ENCODE assay signal across 3 cellular contexts in genomic region chr11:130890039-130890745, GRCh38.
A peak's percentile ranks its signal among the peaks of the same experiment; 100 is the strongest.
TF ChIP-seq lines count a peak whose summit lies in the region.

No MANE protein-coding gene starts in this region.

TF ChIP-seq in SK-N-SH treated with all-trans-retinoic acid at 6 μM for 48 hours, 23 proteins besides CTCF, POLR2A, EP300 and RAD21:
- TF ChIP-seq CSRNP3 (CRISPR knock-in tag; IDR thresholded peaks at IDR 0.05) (no peak), ZNF70 (CRISPR knock-in tag; IDR thresholded peaks at IDR 0.05) (0 out of 2 replicates have a peak, but pooled peaks have one; percentile 43)
TF ChIP-seq in SK-N-SH treated with all-trans-retinoic acid at 6 μM for 48 hours: peak in this region for 1.

TF ChIP-seq in SK-N-SH, 30 proteins besides CTCF, POLR2A, EP300 and RAD21:
- TF ChIP-seq MXI1 (IDR thresholded peaks at IDR 0.05; ENCODE audit: low read depth, low read length) (no peak), GABPA (IDR thresholded peaks at IDR 0.05; ENCODE audit: low read depth) (no peak), CHD2 (IDR thresholded peaks at IDR 0.05; ENCODE audit: low read length, partially characterized antibody) (no peak), NFIC (IDR thresholded peaks at IDR 0.05; ENCODE audit: borderline replicate concordance) (no peak), RCOR1 (IDR thresholded peaks at IDR 0.05; ENCODE audit: low read length) (no peak), YY1 (IDR thresholded peaks at IDR 0.05; ENCODE audit: low read depth) (no peak), ZBTB33 (IDR thresholded peaks at IDR 0.05; ENCODE audit: borderline replicate concordance, low read depth) (no peak), PBX3 (IDR thresholded peaks at IDR 0.05) (no peak), GATA2 (CRISPR knock-in tag; IDR thresholded peaks at IDR 0.05) (no peak), MEF2A (IDR thresholded peaks at IDR 0.05; ENCODE audit: borderline replicate concordance, low read depth) (no peak), USF1 (IDR thresholded peaks at IDR 0.05; ENCODE audit: borderline replicate concordance, low read depth) (no peak), RXRA (IDR thresholded peaks at IDR 0.05; ENCODE audit: borderline replicate concordance, low read depth) (no peak), NRF1 (IDR thresholded peaks at IDR 0.05; ENCODE audit: low read depth, low read length) (no peak), TEAD4 (IDR thresholded peaks at IDR 0.05; ENCODE audit: borderline replicate concordance, insufficient read depth) (no peak), SMC3 (IDR thresholded peaks at IDR 0.05; ENCODE audit: low read depth, low read length) (no peak), TCF12 (IDR thresholded peaks at IDR 0.05) (no peak), SIN3A (IDR thresholded peaks at IDR 0.05; ENCODE audit: borderline replicate concordance, low read depth, low read length) (no peak), TAF1 (IDR thresholded peaks at IDR 0.05; ENCODE audit: borderline replicate concordance, low read depth, low read length) (no peak), ELF1 (IDR thresholded peaks at IDR 0.05) (no peak)

TF ChIP-seq in IMR-90, 13 proteins besides CTCF, POLR2A, EP300 and RAD21:
- TF ChIP-seq SMC3 (IDR thresholded peaks at IDR 0.05; ENCODE audit: low read depth, low read length) (no peak), MXI1 (IDR thresholded peaks at IDR 0.05; ENCODE audit: borderline replicate concordance, low read depth, low read length) (no peak), CEBPB (IDR thresholded peaks at IDR 0.05; ENCODE audit: low read depth, low read length) (no peak), CHD1 (IDR thresholded peaks at IDR 0.05; ENCODE audit: low read depth, low read length) (no peak), BHLHE40 (IDR thresholded peaks at IDR 0.05; ENCODE audit: low read depth, low read length) (no peak), FOS (IDR thresholded peaks at IDR 0.05; ENCODE audit: low read depth, low read length) (no peak), MAZ (IDR thresholded peaks at IDR 0.05; ENCODE audit: borderline replicate concordance, low read depth, low read length) (no peak), RFX5 (IDR thresholded peaks at IDR 0.05; ENCODE audit: low read depth, low read length) (no peak), USF2 (IDR thresholded peaks at IDR 0.05; ENCODE audit: low read depth, low read length) (no peak), RCOR1 (IDR thresholded peaks at IDR 0.05; ENCODE audit: insufficient replicate concordance, low read length) (no peak)
TF ChIP-seq in IMR-90: peak in this region for 0.
